Comparison of ENCODE assay signal across 34 cellular contexts in genomic region chr10:105466521-105466920, GRCh38.
"Had no signal": no experiment of that assay in that cellular context is flagged by ENCODE, and none has a peak within 500 bp of the region (broad histone marks: within the 10 kb centered on the region; RNA-seq: fewer than 3 reads in every experiment).

No MANE protein-coding gene starts in this region.

- H3K4me3 ChIP-seq: MG63 had no signal

- H3K27me3 ChIP-seq: MG63 had no signal

- DNase-seq: Karpas-422, Kasumi-1, MG63, MM.1S, MV-4-11, NCI-H1048, NCI-H1092, NCI-H1092 treated with DMSO at 0.1 percent for 48 hours, NCI-H1105, NCI-H1105 treated with DMSO at 0.1 percent for 48 hours, NCI-H1417, NCI-H1417 treated with DMSO at 0.1 percent for 48 hours, NCI-H1436, NCI-H1436 treated with DMSO at 0.1 percent for 48 hours, NCI-H146, NCI-H1694, NCI-H1694 treated with DMSO at 0.1 percent for 48 hours, NCI-H187, NCI-H187 treated with DMSO at 0.1 percent for 48 hours, NCI-H1930, NCI-H2029, NCI-H2029 treated with DMSO at 0.1 percent for 48 hours, NCI-H2081, NCI-H2081 treated with DMSO at 0.1 percent for 48 hours, NCI-H2107, NCI-H2171, NCI-H2171 treated with DMSO at 0.1 percent for 48 hours, NCI-H2227 treated with DMSO at 0.1 percent for 48 hours, NCI-H226, NCI-H345, NCI-H446, NCI-H446 treated with DMSO at 0.1 percent for 48 hours, NCI-H510A, NCI-H510A treated with DMSO at 0.1 percent for 48 hours had no signal

- H3K36me3 ChIP-seq: MG63 had no signal

- H3K9me3 ChIP-seq: MG63 had no signal
